Comparison of ENCODE assay signal across 15 cellular contexts in the genomic region with DNA sequence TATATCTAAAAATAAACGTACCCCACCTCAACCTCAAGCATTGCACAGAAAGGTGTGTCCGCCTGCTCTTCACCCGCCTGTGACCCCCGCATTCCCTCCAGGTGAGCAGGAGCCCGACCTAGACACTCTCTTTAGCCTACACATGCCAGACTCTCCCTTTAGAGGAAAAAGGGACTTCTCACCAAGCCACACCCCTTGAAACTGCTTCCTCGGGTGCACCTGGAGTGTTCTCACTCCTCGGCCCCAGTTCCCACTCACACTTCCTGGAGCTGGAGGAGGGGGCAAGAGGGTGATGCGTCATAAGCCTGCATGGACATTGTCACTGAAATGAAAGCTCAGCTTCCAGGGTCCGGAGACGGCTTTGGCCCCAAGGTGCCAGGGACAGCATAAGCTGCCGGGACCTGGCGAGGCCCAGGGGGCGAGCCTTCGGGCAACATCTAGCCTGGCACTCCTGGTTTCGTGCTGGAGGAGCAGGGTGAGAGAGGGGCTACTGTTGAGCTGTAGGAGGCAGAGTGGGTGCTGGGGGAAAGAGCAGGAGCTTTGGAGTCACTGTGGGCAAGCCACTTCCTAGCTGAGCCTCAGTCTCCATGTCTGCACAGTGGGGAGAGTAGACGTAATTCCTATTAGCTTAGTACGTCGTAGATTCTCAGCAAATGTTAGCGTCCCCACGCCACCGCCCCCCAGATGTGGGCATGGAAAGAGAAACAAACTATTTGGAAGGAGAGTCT. TPM values are rescaled to one million over a fixed set of nuclear protein-coding genes. Genes with fewer than 3 reads are reported as not detected.
"Had no signal": no experiment of that assay in that cellular context is flagged by ENCODE, and none has a peak within 500 bp of the region (broad histone marks: within the 10 kb centered on the region; RNA-seq: fewer than 3 reads in every experiment).

No MANE protein-coding gene starts in this region.

- H3K4me3 Mint-ChIP-seq: activated CD4-positive, alpha-beta memory T cell treated with anti-CD3 and anti-CD28 coated beads, Interleukin-2, amount 10 ng/mL, durations not matched to agents 7 days and 5 days; activated naive CD8-positive, alpha-beta T cell; neural crest cell; stimulated activated naive B cell treated with anti-CD40 and anti-IgM and Interleukin-4, amounts not matched to agents 10 μg/mL and 1 μg/mL and 100 μg/mL, for 72 hours; T-helper 2 cell treated with Interferon-gamma antibody and Interleukin-4, amounts not matched to agents 5 μg/mL and 100 μg/mL, for 36 hours had no signal

- H3K27ac Mint-ChIP-seq: activated CD4-positive, alpha-beta memory T cell treated with anti-CD3 and anti-CD28 coated beads, Interleukin-2, amount 10 ng/mL, durations not matched to agents 7 days and 5 days; activated naive CD8-positive, alpha-beta T cell; stimulated activated naive B cell treated with anti-CD40 and anti-IgM and Interleukin-4, amounts not matched to agents 10 μg/mL and 1 μg/mL and 100 μg/mL, for 72 hours; T-helper 2 cell treated with Interferon-gamma antibody and Interleukin-4, amounts not matched to agents 5 μg/mL and 100 μg/mL, for 36 hours had no signal

- H3K4me1 Mint-ChIP-seq: neural crest cell; stimulated activated naive B cell treated with anti-CD40 and anti-IgM and Interleukin-4, amounts not matched to agents 10 μg/mL and 1 μg/mL and 100 μg/mL, for 72 hours had no signal

- DNase-seq: activated CD4-positive, alpha-beta memory T cell treated with anti-CD3 and anti-CD28 coated beads, Interleukin-2, amount 10 ng/mL, durations not matched to agents 7 days and 5 days; activated gamma-delta T cell; activated T-cell treated with anti-CD3 and anti-CD28 coated beads, Interleukin-2, amount 50 U/mL, for 48 hours; brain microvascular endothelial cell; cerebellar nuclear complex; stimulated activated naive B cell treated with anti-CD40 and anti-IgM and Interleukin-4, amounts not matched to agents 10 μg/mL and 1 μg/mL and 100 μg/mL, for 72 hours; substantia nigra had no signal

- H3K27ac ChIP-seq: brain microvascular endothelial cell, right lobe of liver had no signal

- H3K27me3 Mint-ChIP-seq: activated naive CD8-positive, alpha-beta T cell had no signal

- H3K9me3 ChIP-seq: right lobe of liver had no signal

- H3K4me3 ChIP-seq: right lobe of liver had no signal

- H3K9me3 Mint-ChIP-seq: neural crest cell; stimulated activated naive B cell treated with anti-CD40 and anti-IgM and Interleukin-4, amounts not matched to agents 10 μg/mL and 1 μg/mL and 100 μg/mL, for 72 hours; T-helper 2 cell treated with Interferon-gamma antibody and Interleukin-4, amounts not matched to agents 5 μg/mL and 100 μg/mL, for 36 hours had no signal

- H3K36me3 Mint-ChIP-seq: activated naive CD8-positive, alpha-beta T cell; stimulated activated naive B cell treated with anti-CD40 and anti-IgM and Interleukin-4, amounts not matched to agents 10 μg/mL and 1 μg/mL and 100 μg/mL, for 72 hours had no signal

- H3K36me3 ChIP-seq: brain microvascular endothelial cell, right lobe of liver had no signal

- H3K27me3 ChIP-seq: brain microvascular endothelial cell, right lobe of liver had no signal

- ATAC-seq: activated CD4-positive, CD25-positive, alpha-beta regulatory T cell treated with anti-CD3 and anti-CD28 coated beads, Interleukin-2, amount 50 U/mL, for 24 hours; right lobe of liver; stimulated activated naive B cell treated with anti-CD40 and anti-IgM and Interleukin-4, amounts not matched to agents 10 μg/mL and 1 μg/mL and 100 μg/mL, for 72 hours had no signal

RNA-seq across cellular contexts. Expression of gene MUC4, which starts 9.8 kb away (rescaled TPM):
- total RNA-seq: dermis microvascular lymphatic vessel endothelial cell, liver, myocyte, neural crest cell had no signal
- polyA plus RNA-seq: liver had no signal
